7 cellular contexts compared by ENCODE assay signal in genomic region chr2:119756837-119757236, GRCh38. TPM values are rescaled to one million over a fixed set of nuclear protein-coding genes. Genes with fewer than 3 reads are reported as not detected.
DNase-seq lines count a peak whose midpoint lies in the region; ATAC-seq, FAIRE-seq and TF ChIP-seq lines count a peak whose summit lies in the region.

No MANE protein-coding gene starts in this region.

- ATAC-seq in HG03095 (IDR thresholded peaks at IDR 0.05; ENCODE audit: unreplicated experiment) = no peak

- no peaks in the 10 kb centered on the region for H3K36me3 ChIP-seq in kidney (ENCODE audit: control insufficient read depth in 1 of 2, insufficient read depth in 2 of 2, low read length in 2 of 2)

- no peak overlapping the region for H3K9ac ChIP-seq in kidney (ENCODE audit: low read length in 2 of 2)

- peaks cover 7 to 8% of the 10 kb centered on the region in 2 donors for H3K4me1 ChIP-seq in kidney (ENCODE audit: control insufficient read depth in 1 of 2, insufficient read depth in 1 of 2, low read depth in 1 of 2, low read length in 2 of 2)

- no peak for TF ChIP-seq CTCF in kidney (IDR thresholded peaks at IDR 0.05; ENCODE audit: borderline replicate concordance, extremely low read depth, insufficient read depth)

- no peaks in the 10 kb centered on the region for H3K9me3 ChIP-seq in kidney (ENCODE audit: control insufficient read depth in 1 of 2, low read length in 2 of 2)

- no peak for FAIRE-seq in kidney (lab: Jason Lieb, UNC)

- DNase-seq in OCI-M1 (lab: John Stamatoyannopoulos, UW) (peak; percentile 23), amygdala (lab: John Stamatoyannopoulos, UW) (peak in 35 of 56 donors; percentile 10 to 86 (median 40)), kidney (peak; percentile 75), HK-2 (ENCODE audit: unreplicated experiment) (no peak), DMS53 (lab: John Stamatoyannopoulos, UW) (no peak)
- DNase-seq in stimulated activated CD8-positive, alpha-beta memory T cell treated with anti-CD3 and anti-CD28 coated beads, Interleukin-7, amount 100 ng/mL, for 48 hours (ENCODE audit: extremely low read depth in 1 of 2, low read depth in 1 of 2) = peak; percentile 13 to 40

- intact Hi-C loops in kidney (cut with DNase I) = no loop called here

- H3K27ac ChIP-seq in kidney (ENCODE audit: low read depth in 2 of 2, low read length in 2 of 2) = peak overlapping the region; percentile 49 to 73

- H3K4me3 ChIP-seq in kidney (ENCODE audit: low read length in 2 of 2) = peak overlapping the region in 1 of 2 donors; percentile 19

RNA-seq across cellular contexts. Expression of gene PTPN4, which starts 2.9 kb away (rescaled TPM):
- total RNA-seq in kidney = 46.4 TPM
- 7.4 TPM for polyA plus RNA-seq in kidney (ENCODE audit: insufficient read depth, low read depth, low replicate concordance)

Comparison
In these comparisons a context has a peak if more than half of its experiments do, and no peak if none do; other contexts are left out.
1. DNase-seq: peak in OCI-M1 (single experiment), amygdala (35 of 56), kidney (single experiment) and stimulated activated CD8-positive, alpha-beta memory T cell treated with anti-CD3 and anti-CD28 coated beads, Interleukin-7, amount 100 ng/mL, for 48 hours (2 of 2); none in HK-2 (single experiment) and DMS53 (single experiment).